Comparison of ENCODE assay signal across 11 cellular contexts in the genomic region with DNA sequence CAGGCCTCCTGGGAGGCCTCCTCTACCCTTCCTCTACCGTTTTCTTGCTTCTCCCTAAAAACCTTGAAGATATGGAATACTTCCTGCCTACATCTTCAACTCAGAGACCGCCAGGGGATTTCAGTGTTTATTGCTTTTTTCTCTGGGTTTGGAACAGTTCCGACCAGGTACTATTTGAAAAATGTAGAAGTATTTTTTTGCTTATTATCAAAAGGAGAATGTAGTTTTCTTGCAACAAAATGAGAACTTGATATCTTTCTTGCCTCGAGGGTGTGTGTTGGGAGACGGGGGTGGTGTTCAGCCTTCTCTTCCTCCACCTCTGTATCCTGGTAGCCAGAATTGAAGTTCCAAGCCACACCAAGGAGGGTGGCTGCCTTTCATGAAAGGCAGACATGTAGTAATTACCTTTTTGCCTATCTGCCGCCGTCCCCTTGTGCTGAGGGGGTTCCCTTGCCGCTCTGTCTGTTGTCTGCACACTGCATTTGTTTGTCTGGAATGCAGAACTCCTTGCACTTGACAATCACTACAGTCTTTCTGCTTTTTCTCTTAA.
DNase-seq lines count a peak whose midpoint lies in the region; ATAC-seq and TF ChIP-seq lines count a peak whose summit lies in the region.
"Had no signal": no experiment of that assay in that cellular context is flagged by ENCODE, and none has a peak within 500 bp of the region (broad histone marks: within the 10 kb centered on the region; RNA-seq: fewer than 3 reads in every experiment).

No MANE protein-coding gene starts in this region.

- H3K27ac Mint-ChIP-seq in chondrocyte (ENCODE audit: unreplicated experiment): peak overlapping the region; percentile 93
- H3K27ac Mint-ChIP-seq: activated naive CD8-positive, alpha-beta T cell treated with anti-CD3 and anti-CD28 coated beads for 36 hours had no signal

- H3K4me3 ChIP-seq in muscle layer of duodenum (ENCODE audit: low read depth in 1 of 2, low read length in 2 of 2): peak overlapping the region in 1 of 2 donors; percentile 30
- peak overlapping the region; percentile 0 to 2 for H3K4me3 ChIP-seq in tibial artery

- H3K4me1 ChIP-seq in muscle layer of duodenum (ENCODE audit: control insufficient read depth in 1 of 2, insufficient read depth in 2 of 2, low read length in 2 of 2) (peaks cover 30 to 31% of the 10 kb centered on the region in 2 donors), tibial artery (peaks cover 0 to 82% (median 57%) of the 10 kb centered on the region in 4 donors)

- no peaks in the 10 kb centered on the region for H3K9me3 ChIP-seq in muscle layer of duodenum (ENCODE audit: control insufficient read depth in 1 of 2, low read length in 2 of 2)
- H3K9me3 ChIP-seq in tibial artery: no peaks in the 10 kb centered on the region

- H3K36me3 Mint-ChIP-seq in chondrocyte (ENCODE audit: low read depth): no peaks in the 10 kb centered on the region
- H3K36me3 Mint-ChIP-seq: activated naive CD8-positive, alpha-beta T cell treated with anti-CD3 and anti-CD28 coated beads for 36 hours had no signal

- DNase-seq in NCI-H69 (lab: John Stamatoyannopoulos, UW): peak; percentile 52
- DNase-seq in chondrocyte (ENCODE audit: low spot score): no peak
- no peak for DNase-seq in tibial artery
- no peak for DNase-seq in activated T-cell treated with anti-CD3 and anti-CD28 coated beads for 4 hours
- DNase-seq: activated naive CD8-positive, alpha-beta T cell treated with anti-CD3 and anti-CD28 coated beads for 36 hours; DMS79 treated with DMSO at 0.1 percent for 48 hours; NCI-H774; T-helper 2 cell had no signal

- no peak for ATAC-seq in GM21381 (IDR thresholded peaks at IDR 0.05; ENCODE audit: unreplicated experiment)
- no peak for ATAC-seq in GM19395 (IDR thresholded peaks at IDR 0.05; ENCODE audit: unreplicated experiment)

- H3K27ac ChIP-seq in muscle layer of duodenum (ENCODE audit: low read length) (peak overlapping the region; percentile 70), tibial artery (peak overlapping the region; percentile 72 to 76)

- H3K9me3 Mint-ChIP-seq in chondrocyte (ENCODE audit: low read depth): no peaks in the 10 kb centered on the region
- H3K9me3 Mint-ChIP-seq: activated naive CD8-positive, alpha-beta T cell treated with anti-CD3 and anti-CD28 coated beads for 36 hours had no signal

- H3K36me3 ChIP-seq in muscle layer of duodenum (ENCODE audit: control insufficient read depth in 1 of 2, insufficient read depth in 2 of 2, low read length in 2 of 2) (no peaks in the 10 kb centered on the region), tibial artery (no peaks in the 10 kb centered on the region)

- H3K4me1 Mint-ChIP-seq in chondrocyte (ENCODE audit: low read depth): peaks cover 63% of the 10 kb centered on the region
- H3K4me1 Mint-ChIP-seq: activated naive CD8-positive, alpha-beta T cell treated with anti-CD3 and anti-CD28 coated beads for 36 hours had no signal

- TF ChIP-seq CTCF in chondrocyte (IDR thresholded peaks at IDR 0.05) (peak; percentile 12), tibial artery (IDR thresholded peaks at IDR 0.05) (no peak)

- intact Hi-C loops in tibial artery (cut with DNase I; ENCODE audit: low total_unique reads): loop anchor here (10.0 kb wide), 1 partner anchor 66 kb away; no protein-coding TSS in a partner anchor

- no peaks in the 10 kb centered on the region for H3K27me3 Mint-ChIP-seq in chondrocyte (ENCODE audit: low read depth)
- H3K27me3 Mint-ChIP-seq: activated naive CD8-positive, alpha-beta T cell treated with anti-CD3 and anti-CD28 coated beads for 36 hours had no signal

- peak overlapping the region; percentile 47 for H3K4me3 Mint-ChIP-seq in chondrocyte (ENCODE audit: unreplicated experiment)
- H3K4me3 Mint-ChIP-seq: activated naive CD8-positive, alpha-beta T cell treated with anti-CD3 and anti-CD28 coated beads for 36 hours had no signal

- no peaks in the 10 kb centered on the region for H3K27me3 ChIP-seq in muscle layer of duodenum (ENCODE audit: low read depth, low read length)
- H3K27me3 ChIP-seq in tibial artery: no peaks in the 10 kb centered on the region
